20 cellular contexts compared by ENCODE assay signal in the genomic region with DNA sequence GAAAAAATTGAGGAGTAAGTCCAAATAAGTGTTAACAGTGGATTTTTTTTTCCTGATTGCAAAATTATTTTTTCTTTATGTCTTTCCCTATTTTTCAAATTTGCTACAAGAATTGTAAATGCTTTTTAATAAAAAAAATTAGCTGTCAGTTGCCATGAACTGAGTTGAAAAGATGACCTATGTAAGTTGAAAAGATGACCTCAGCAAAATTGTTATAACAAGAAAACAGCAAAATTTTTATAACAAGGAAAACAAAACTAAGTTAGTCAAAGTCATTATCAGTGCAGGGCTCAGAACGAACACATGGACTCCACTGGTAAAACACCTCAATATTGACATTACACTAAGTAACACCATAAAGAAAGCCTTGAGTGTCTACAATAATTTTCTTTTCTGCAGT.
"Had no signal": no experiment of that assay in that cellular context is flagged by ENCODE, and none has a peak within 500 bp of the region (broad histone marks: within the 10 kb centered on the region; RNA-seq: fewer than 3 reads in every experiment).

No MANE protein-coding gene starts in this region.

- DNase-seq: activated CD4-positive, alpha-beta T cell treated with anti-CD3 and anti-CD28 coated beads, Interleukin-2, amount 10 ng/mL, durations not matched to agents 24 days and 14 days; activated CD4-positive, alpha-beta T cell treated with anti-CD3 and anti-CD28 coated beads, Interleukin-2, amount 50 U/mL, for 4 hours; activated CD8-positive, alpha-beta T cell treated with anti-CD3 and anti-CD28 coated beads for 36 hours; activated gamma-delta T cell; activated naive CD4-positive, alpha-beta T cell treated with Interleukin-2 at 50 U/mL for 16 hours; activated naive CD8-positive, alpha-beta T cell treated with anti-CD3 and anti-CD28 coated beads, Interleukin-2, amount 10 ng/mL, durations not matched to agents 7 days and 5 days; activated T-cell treated with anti-CD3 and anti-CD28 coated beads, Interleukin-2, amount 50 U/mL, for 24 hours; colonic mucosa; Karpas-422; NCI-H1930; NCI-H2081 treated with DMSO at 0.1 percent for 48 hours; NCI-H2227 treated with DMSO at 0.1 percent for 48 hours; NCI-H526 treated with DMSO at 0.1 percent for 48 hours; NK-92 treated with Interleukin-12 subunit alpha and Interleukin-12 subunit beta, amount 100 ng/mL, for 24 hours had no signal

- H3K9me3 ChIP-seq: colonic mucosa, SJCRH30 had no signal

- ATAC-seq: activated CD8-positive, alpha-beta T cell treated with anti-CD3 and anti-CD28 coated beads for 36 hours; Panc1 had no signal

- H3K27ac ChIP-seq: ascending aorta, cardiac muscle cell, colonic mucosa, SJCRH30, SK-N-MC had no signal

- FAIRE-seq: TTC549 had no signal

- H3K27me3 ChIP-seq: ascending aorta, cardiac muscle cell, colonic mucosa, SJCRH30 had no signal

- H3K4me1 ChIP-seq: ascending aorta, colonic mucosa had no signal

- H3K36me3 ChIP-seq: ascending aorta, cardiac muscle cell, colonic mucosa, SJCRH30 had no signal

- H3K4me3 ChIP-seq: ascending aorta, cardiac muscle cell, colonic mucosa, SJCRH30, SK-N-MC had no signal
